ENCODE assay signal across 1 cellular context in genomic region chr14:94769413-94770250, GRCh38.
A peak's percentile ranks its signal among the peaks of the same experiment; 100 is the strongest.
TF ChIP-seq lines count a peak whose summit lies in the region.

GSC (minus strand) TSS chr14:94770113; CDS start chr14:94770015, 98 bp downstream.

TF ChIP-seq in HepG2, 621 proteins besides CTCF, POLR2A, EP300 and RAD21 (continued from another document):
- TF ChIP-seq UBTF (CRISPR knock-in tag; IDR thresholded peaks at IDR 0.05) (peak; percentile 26; the same call in 1 of the 2 replicates), ZNF484 (CRISPR knock-in tag; IDR thresholded peaks at IDR 0.05; ENCODE audit: borderline replicate concordance, low read depth) (no peak), EZH2 (conservative IDR thresholded peaks at IDR 0.05; ENCODE audit: low read depth, low read length) (peak; percentile 32), ZNF768 (CRISPR knock-in tag; IDR thresholded peaks at IDR 0.05) (peak; percentile 29; the same call in 1 of the 2 replicates), RNF2 (conservative IDR thresholded peaks at IDR 0.05; ENCODE audit: low read depth) (peak; percentile 28; the same call in 1 of the 2 replicates), ARNT2 (CRISPR knock-in tag; IDR thresholded peaks at IDR 0.05; ENCODE audit: low read depth) (0 out of 2 replicates have a peak, but pooled peaks have one; percentile 6), ZNF558 (CRISPR knock-in tag; IDR thresholded peaks at IDR 0.05; ENCODE audit: borderline replicate concordance) (no peak), ZFY (CRISPR knock-in tag; IDR thresholded peaks at IDR 0.05) (peak; percentile 49), ZNF800 (CRISPR knock-in tag; IDR thresholded peaks at IDR 0.05) (peak; percentile 97), CBFB (CRISPR knock-in tag; IDR thresholded peaks at IDR 0.05) (no peak), ZNF263 (CRISPR knock-in tag; IDR thresholded peaks at IDR 0.05) (peak; percentile 82), ZNF777 (CRISPR knock-in tag; IDR thresholded peaks at IDR 0.05) (peak; percentile 58; the same call in 1 of the 2 replicates)
